ENCODE assay signal across 13 cellular contexts in genomic region chr13:99055286-99056073, GRCh38.
DNase-seq lines count a peak whose midpoint lies in the region; ATAC-seq, FAIRE-seq and TF ChIP-seq lines count a peak whose summit lies in the region.
"Had no signal": no experiment of that assay in that cellular context is flagged by ENCODE, and none has a peak within 500 bp of the region (broad histone marks: within the 10 kb centered on the region; RNA-seq: fewer than 3 reads in every experiment).

No MANE protein-coding gene starts in this region.

- H3K4me2 ChIP-seq in keratinocyte (ENCODE audit: control insufficient read depth, extremely low read depth, insufficient read depth, low read depth, low read length): no peak overlapping the region

- H3K27me3 Mint-ChIP-seq in activated T-helper 17 cell treated with anti-CD3 and anti-CD28 coated beads, Interleukin-2, amount 50 U/mL, for 72 hours: no peaks in the 10 kb centered on the region

- H3K9me3 Mint-ChIP-seq in activated T-helper 17 cell treated with anti-CD3 and anti-CD28 coated beads, Interleukin-2, amount 50 U/mL, for 72 hours: no peaks in the 10 kb centered on the region

- H3K36me3 ChIP-seq in heart left ventricle: no peaks in the 10 kb centered on the region
- H3K36me3 ChIP-seq in keratinocyte (ENCODE audit: control insufficient read depth in 2 of 2, extremely low read depth in 1 of 2, insufficient read depth in 2 of 2, low read length in 2 of 2): peaks cover 0 to 1% of the 10 kb centered on the region in 2 experiments
- no peaks in the 10 kb centered on the region for H3K36me3 ChIP-seq in transverse colon
- H3K36me3 ChIP-seq: colonic mucosa, tibial nerve had no signal

- DNase-seq in heart left ventricle (no peak), Right ventricle myocardium superior (no peak), keratinocyte (ENCODE audit: low read depth, low spot score) (no peak), transverse colon (no peak), RKO (ENCODE audit: low spot score) (no peak), NCI-H345 treated with DMSO at 0.1 percent for 48 hours (lab: John Stamatoyannopoulos, UW; ENCODE audit: unreplicated experiment) (no peak)
- DNase-seq: activated gamma-delta T cell, colonic mucosa, NCI-H1417 treated with DMSO at 0.1 percent for 48 hours had no signal

- no peak overlapping the region for H3K9ac ChIP-seq in keratinocyte (ENCODE audit: control insufficient read depth, extremely low read depth, insufficient read depth, low read length)

- H3K36me3 Mint-ChIP-seq in activated T-helper 17 cell treated with anti-CD3 and anti-CD28 coated beads, Interleukin-2, amount 50 U/mL, for 72 hours (ENCODE audit: low read depth): peaks cover 5% of the 10 kb centered on the region

- peaks cover 76% of the 10 kb centered on the region for H3K79me2 ChIP-seq in keratinocyte (ENCODE audit: control insufficient read depth, insufficient read depth, low read length)

- H2AFZ ChIP-seq in keratinocyte (ENCODE audit: control insufficient read depth, low read length): no peak overlapping the region

- no peak for FAIRE-seq in keratinocyte (lab: Jason Lieb, UNC)
- FAIRE-seq: TTC549 had no signal

- dilution Hi-C loops in keratinocyte (cut with MboI; ENCODE audit: extremely low pct_ligation_motif_present, low sequenced_read_pairs): no loop called here

- peaks cover 66% of the 10 kb centered on the region for H3K4me1 Mint-ChIP-seq in activated T-helper 17 cell treated with anti-CD3 and anti-CD28 coated beads, Interleukin-2, amount 50 U/mL, for 72 hours

- TF ChIP-seq CTCF in heart left ventricle (IDR thresholded peaks at IDR 0.05) (no peak), keratinocyte (optimal IDR thresholded peaks at IDR 0.05 in 1 of 3, IDR thresholded peaks at IDR 0.05 in 1 of 3, conservative IDR thresholded peaks at IDR 0.05 in 1 of 3; ENCODE audit: extremely low read depth in 1 of 3, insufficient read depth in 2 of 3, low read length in 3 of 3) (no peak), transverse colon (IDR thresholded peaks at IDR 0.05) (no peak)

- intact Hi-C loops in heart left ventricle (cut with DNase I): no loop called here
- intact Hi-C loops in Right ventricle myocardium superior (cut with DNase I): no loop called here
- intact Hi-C loops in transverse colon (cut with DNase I; ENCODE audit: low total_unique reads): no loop called here

- peak overlapping the region; percentile 73 for H3K4me3 Mint-ChIP-seq in activated T-helper 17 cell treated with anti-CD3 and anti-CD28 coated beads, Interleukin-2, amount 50 U/mL, for 72 hours

- H3K9me1 ChIP-seq in keratinocyte (ENCODE audit: control insufficient read depth, extremely low read depth, insufficient read depth, low read length): peaks cover 5% of the 10 kb centered on the region

- in situ Hi-C loops in transverse colon (cut with MboI; ENCODE audit: low pct_ligation_motif_present in 1 of 4, low pct_unique_long_range_greater_than_20kb in 1 of 4, low sequenced_read_pairs in 3 of 4): no loop called here

- peak in 2 of 4 donors; percentile 7 to 18 for ATAC-seq in heart left ventricle
- no peak for ATAC-seq in Right ventricle myocardium superior (ENCODE audit: poor library complexity)
- peak; percentile 19 for ATAC-seq in activated T-helper 17 cell treated with anti-CD3 and anti-CD28 coated beads, Interleukin-2, amount 50 U/mL, for 72 hours (replicated peaks)
- ATAC-seq in GM21381 (IDR thresholded peaks at IDR 0.05; ENCODE audit: unreplicated experiment): no peak

- H3K9me3 ChIP-seq in heart left ventricle: no peaks in the 10 kb centered on the region
- H3K9me3 ChIP-seq in keratinocyte (ENCODE audit: control insufficient read depth, low read depth, low read length): no peaks in the 10 kb centered on the region
- no peaks in the 10 kb centered on the region for H3K9me3 ChIP-seq in transverse colon
- H3K9me3 ChIP-seq: colonic mucosa, tibial nerve had no signal

- TF ChIP-seq EP300 in transverse colon (IDR thresholded peaks at IDR 0.05; ENCODE audit: low read depth): no peak

- H3K4me1 ChIP-seq in heart left ventricle: peaks cover 0 to 68% (median 29%) of the 10 kb centered on the region in 12 donors
- H3K4me1 ChIP-seq in keratinocyte (ENCODE audit: control insufficient read depth, extremely low read depth, insufficient read depth, low read length): peaks cover 47% of the 10 kb centered on the region
- H3K4me1 ChIP-seq in transverse colon: peaks cover 4 to 55% (median 15%) of the 10 kb centered on the region in 4 donors
- H3K4me1 ChIP-seq: colonic mucosa had no signal

- H3K4me3 ChIP-seq in heart left ventricle (no peak overlapping the region), keratinocyte (ENCODE audit: control insufficient read depth in 2 of 3, extremely low read depth in 1 of 3, insufficient read depth in 2 of 3, low read depth in 1 of 3, low read length in 3 of 3) (no peak overlapping the region), transverse colon (no peak overlapping the region)
- H3K4me3 ChIP-seq: colonic mucosa, tibial nerve had no signal

- TF ChIP-seq POLR2A in heart left ventricle (IDR thresholded peaks at IDR 0.05) (no peak), transverse colon (IDR thresholded peaks at IDR 0.05) (no peak)

- H3K27ac Mint-ChIP-seq in activated T-helper 17 cell treated with anti-CD3 and anti-CD28 coated beads, Interleukin-2, amount 50 U/mL, for 72 hours: peak overlapping the region; percentile 69

- H3K27ac ChIP-seq in heart left ventricle: peak overlapping the region in 8 of 12 donors; percentile 4 to 78 (median 30)
- H3K27ac ChIP-seq in keratinocyte (ENCODE audit: control insufficient read depth, insufficient read depth, low read length): peak overlapping the region; percentile 29
- H3K27ac ChIP-seq in transverse colon: peak overlapping the region; percentile 22 to 74 (median 50)
- H3K27ac ChIP-seq: colonic mucosa had no signal

- H3K27me3 ChIP-seq in heart left ventricle: peaks cover 0 to 61% (median 0%) of the 10 kb centered on the region in 9 donors
- no peaks in the 10 kb centered on the region for H3K27me3 ChIP-seq in keratinocyte (ENCODE audit: control insufficient read depth, extremely low read depth, insufficient read depth, low read length)
- H3K27me3 ChIP-seq in transverse colon: no peaks in the 10 kb centered on the region
- H3K27me3 ChIP-seq: colonic mucosa had no signal

- no peaks in the 10 kb centered on the region for H4K20me1 ChIP-seq in keratinocyte (ENCODE audit: control insufficient read depth, extremely low read depth, insufficient read depth, low read length)

- whole genome bisulfite sequencing in heart left ventricle, 4 donors: 49 to 65% (median 53%) methylated on average over 11 of the region's 11 CpGs
- WGBS in transverse colon (ENCODE audit: low coverage in 1 of 2), 2 donors: 71% methylated on average over 11 of the region's 11 CpGs; no CpG with 5 or more reads in 1 of the 2 donors
